25 cellular contexts compared by ENCODE assay signal in genomic region chr7:122470859-122471258, GRCh38.
DNase-seq lines count a peak whose midpoint lies in the region; FAIRE-seq and TF ChIP-seq lines count a peak whose summit lies in the region.
"Had no signal": no experiment of that assay in that cellular context is flagged by ENCODE, and none has a peak within 500 bp of the region (broad histone marks: within the 10 kb centered on the region; RNA-seq: fewer than 3 reads in every experiment).

No MANE protein-coding gene starts in this region.

- DNase-seq in H9 (no peak), H1 (ENCODE audit: low read depth in 1 of 2, low spot score in 2 of 2) (no peak), NCI-H146 (lab: John Stamatoyannopoulos, UW) (no peak), DMS114 treated with DMSO at 0.1 percent for 48 hours (lab: John Stamatoyannopoulos, UW; ENCODE audit: unreplicated experiment) (no peak)
- DNase-seq in activated CD4-positive, alpha-beta memory T cell treated with anti-CD3 and anti-CD28 coated beads, Interleukin-2, amount 10 ng/mL, durations not matched to agents 7 days and 5 days = no peak
- DNase-seq: 8988T; AML-193; Caco-2; Calu3; CD4-positive, alpha-beta T cell; CD8-positive, alpha-beta T cell; DMS153; DMS53; DMS79; DND-41; EL; GDM1 had no signal

- H3K9me3 ChIP-seq in H9 (ENCODE audit: control insufficient read depth, low read depth, low read length) (no peaks in the 10 kb centered on the region), H1 (ENCODE audit: insufficient read depth in 2 of 2, low read depth in 1 of 2, low read length in 1 of 2) (no peaks in the 10 kb centered on the region)
- H3K9me3 ChIP-seq: A549; BLaER1 treated with 17β-estradiol and CSF1 and Interleukin-3, amounts not matched to agents 10 nM and 100 nM; Caco-2 had no signal

- H3K4me3 Mint-ChIP-seq in H9 = no peak overlapping the region
- no peak overlapping the region for H3K4me3 Mint-ChIP-seq in activated CD4-positive, alpha-beta memory T cell treated with anti-CD3 and anti-CD28 coated beads, Interleukin-2, amount 10 ng/mL, durations not matched to agents 7 days and 5 days
- H3K4me3 Mint-ChIP-seq: B cell; CD4-positive, alpha-beta T cell; CD8-positive, alpha-beta T cell had no signal

- no peaks in the 10 kb centered on the region for H3K36me3 Mint-ChIP-seq in H9 (ENCODE audit: insufficient read depth in 1 of 3, low read depth in 3 of 3)
- H3K36me3 Mint-ChIP-seq in activated CD4-positive, alpha-beta memory T cell treated with anti-CD3 and anti-CD28 coated beads, Interleukin-2, amount 10 ng/mL, durations not matched to agents 7 days and 5 days (ENCODE audit: low read depth) = no peaks in the 10 kb centered on the region
- H3K36me3 Mint-ChIP-seq: CD8-positive, alpha-beta T cell had no signal

- WGBS in H9 (ENCODE audit: extremely low coverage, insufficient read length, low lambda C conversion rate) = no CpG with 5 or more reads among the region's 3 CpGs
- 53% methylated on average over 3 of the region's 3 CpGs; no CpG with 5 or more reads in 1 of the 2 experiments for WGBS in H1 (ENCODE audit: extremely low coverage in 1 of 2, insufficient coverage in 1 of 2, insufficient read length in 1 of 2, insufficient replicate concordance in 2 of 2, low coverage in 1 of 2, low lambda C conversion rate in 2 of 2, missing lambda C conversion rate in 1 of 2), 2 experiments

- no peak for TF ChIP-seq POLR2A in H1 (IDR thresholded peaks at IDR 0.05; ENCODE audit: control extremely low read depth in 1 of 2, low read depth in 2 of 2, low read length in 2 of 2)

- no peaks in the 10 kb centered on the region for H3K23me2 ChIP-seq in H9 (ENCODE audit: insufficient read length, low read depth, low read length, poor library complexity, severe bottlenecking)
- no peaks in the 10 kb centered on the region for H3K23me2 ChIP-seq in H1 (ENCODE audit: low read depth, low read length)

- H3K9me3 Mint-ChIP-seq in H9 = no peaks in the 10 kb centered on the region; a peak in 1 of 5 replicates
- H3K9me3 Mint-ChIP-seq in activated CD4-positive, alpha-beta memory T cell treated with anti-CD3 and anti-CD28 coated beads, Interleukin-2, amount 10 ng/mL, durations not matched to agents 7 days and 5 days = no peaks in the 10 kb centered on the region
- H3K9me3 Mint-ChIP-seq: CD4-positive, alpha-beta T cell had no signal

- H2BK5ac ChIP-seq in H9 (ENCODE audit: insufficient read length, low read length) = no peak overlapping the region
- H2BK5ac ChIP-seq in H1 (ENCODE audit: low read depth, low read length) = no peak overlapping the region

- no peak overlapping the region for H3T11ph ChIP-seq in H9 (ENCODE audit: low read length)

- H2AFZ ChIP-seq in H9 (ENCODE audit: low read length) (no peak overlapping the region), H1 (ENCODE audit: low read length) (no peak overlapping the region)

- H3K27me3 ChIP-seq in H9 (ENCODE audit: insufficient read depth, low read length) (no peaks in the 10 kb centered on the region), H1 (replicated peaks in 1 of 4; ENCODE audit: control insufficient read depth in 3 of 4, extremely low read depth in 1 of 4, insufficient read depth in 3 of 4, low read length in 3 of 4) (no peaks in the 10 kb centered on the region)
- H3K27me3 ChIP-seq: BLaER1 treated with 17β-estradiol and CSF1 and Interleukin-3, amounts not matched to agents 10 nM and 100 nM had no signal

- H3K79me2 ChIP-seq in H9 (ENCODE audit: insufficient read depth, low read length) (no peaks in the 10 kb centered on the region), H1 (ENCODE audit: control insufficient read depth in 1 of 2, insufficient read depth in 2 of 2, low read length in 2 of 2) (no peaks in the 10 kb centered on the region)

- H4K8ac ChIP-seq in H9 (replicated peaks; ENCODE audit: insufficient read length, low read depth, low read length) (no peak overlapping the region), H1 (ENCODE audit: extremely low read depth, insufficient read depth, low read length) (no peak overlapping the region)

- no peak for FAIRE-seq in H1 (lab: Jason Lieb, UNC)
- FAIRE-seq: A549, D721Med, GM12878, GM12892, GM18507 had no signal

- no peak overlapping the region for H2BK15ac ChIP-seq in H9 (ENCODE audit: low read depth, low read length)
- no peak overlapping the region for H2BK15ac ChIP-seq in H1 (ENCODE audit: low read length)

- peak overlapping the region; percentile 53 to 92 (median 89); a peak in 6 of 7 replicates for H3K27ac Mint-ChIP-seq in H9
- no peak overlapping the region for H3K27ac Mint-ChIP-seq in activated CD4-positive, alpha-beta memory T cell treated with anti-CD3 and anti-CD28 coated beads, Interleukin-2, amount 10 ng/mL, durations not matched to agents 7 days and 5 days
- H3K27ac Mint-ChIP-seq: B cell; CD4-positive, alpha-beta T cell; CD8-positive, alpha-beta T cell had no signal

- POLR2A ChIA-PET in H1 (lab: Charles Lee; ENCODE audit: partially characterized antibody) = no interaction called here
- POLR2A ChIA-PET in activated CD4-positive, alpha-beta memory T cell treated with anti-CD3 and anti-CD28 coated beads, Interleukin-2, amount 10 ng/mL, durations not matched to agents 7 days and 5 days (lab: Charles Lee) = no interaction called here

- no peak overlapping the region for H2AK5ac ChIP-seq in H9 (ENCODE audit: insufficient read length, low read length)
- H2AK5ac ChIP-seq in H1 (ENCODE audit: low read depth, low read length) = no peak overlapping the region

- H4K20me1 ChIP-seq in H9 (ENCODE audit: control insufficient read depth, insufficient read depth, insufficient read length) = no peaks in the 10 kb centered on the region
- H4K20me1 ChIP-seq in H1 (replicated peaks in 1 of 2; ENCODE audit: control insufficient read depth in 1 of 2, insufficient read depth in 2 of 2, low read length in 2 of 2) = no peaks in the 10 kb centered on the region
- H4K20me1 ChIP-seq: BLaER1 treated with 17β-estradiol and CSF1 and Interleukin-3, amounts not matched to agents 10 nM and 100 nM had no signal

- H3K27ac ChIP-seq in H9 (ENCODE audit: insufficient read length, low read depth, low read length) (no peak overlapping the region), H1 (ENCODE audit: low read depth, low read length) (no peak overlapping the region)
- H3K27ac ChIP-seq: A549; BLaER1 treated with 17β-estradiol and CSF1 and Interleukin-3, amounts not matched to agents 10 nM and 100 nM; C4-2B had no signal

- H2BK12ac ChIP-seq in H9 (ENCODE audit: insufficient read length, low read depth, low read length) = no peak overlapping the region
- H2BK12ac ChIP-seq in H1 (ENCODE audit: low read depth, low read length) = no peak overlapping the region

- H3K27me3 Mint-ChIP-seq in H9 (ENCODE audit: low read depth) = no peaks in the 10 kb centered on the region
- H3K27me3 Mint-ChIP-seq in activated CD4-positive, alpha-beta memory T cell treated with anti-CD3 and anti-CD28 coated beads, Interleukin-2, amount 10 ng/mL, durations not matched to agents 7 days and 5 days = no peaks in the 10 kb centered on the region
- H3K27me3 Mint-ChIP-seq: B cell; CD4-positive, alpha-beta T cell had no signal

- H2BK120ac ChIP-seq in H9 (ENCODE audit: low read depth, low read length, poor library complexity, severe bottlenecking) (no peak overlapping the region), H1 (replicated peaks; ENCODE audit: low read depth, low read length) (no peak overlapping the region)

- H3K56ac ChIP-seq in H9 (ENCODE audit: insufficient read length, low read depth, low read length) (no peak overlapping the region), H1 (replicated peaks; ENCODE audit: insufficient read length, low read depth, low read length) (no peak overlapping the region)

- no peak overlapping the region for H3K4me2 ChIP-seq in H9 (ENCODE audit: insufficient read depth, insufficient read length, low read length)
- no peak overlapping the region for H3K4me2 ChIP-seq in H1 (ENCODE audit: insufficient read depth in 1 of 2, low read depth in 2 of 2, low read length in 2 of 2)
- H3K4me2 ChIP-seq: A549; BLaER1 treated with 17β-estradiol and CSF1 and Interleukin-3, amounts not matched to agents 10 nM and 100 nM had no signal

- H3K14ac ChIP-seq in H9 (ENCODE audit: insufficient read depth, low read length) (no peak overlapping the region), H1 (ENCODE audit: insufficient read length) (no peak overlapping the region)

- H3K4me1 ChIP-seq in H9 (ENCODE audit: insufficient read depth, low read length) (peaks cover 12% of the 10 kb centered on the region), H1 (replicated peaks in 1 of 4; ENCODE audit: control insufficient read depth in 3 of 4, insufficient read depth in 4 of 4, low read length in 3 of 4) (peaks cover 2 to 27% (median 8%) of the 10 kb centered on the region in 4 experiments; a peak in 6 of 7 replicates)
- H3K4me1 ChIP-seq: A549; BLaER1 treated with 17β-estradiol and CSF1 and Interleukin-3, amounts not matched to agents 10 nM and 100 nM; Caco-2 had no signal

- H2BK20ac ChIP-seq in H9 (ENCODE audit: low read depth, low read length, poor library complexity, severe bottlenecking) (no peak overlapping the region), H1 (ENCODE audit: low read length) (no peak overlapping the region)

- H4K91ac ChIP-seq in H9 (ENCODE audit: insufficient read length, low read depth, low read length) (no peak overlapping the region), H1 (replicated peaks; ENCODE audit: insufficient read length, low read length) (no peak overlapping the region)

- H3K18ac ChIP-seq in H9 (ENCODE audit: insufficient read length, low read depth, low read length) (no peak overlapping the region), H1 (ENCODE audit: extremely low read depth, low read length) (no peak overlapping the region)

- H3K23ac ChIP-seq in H9 (ENCODE audit: insufficient read length, low read depth, low read length) (no peak overlapping the region), H1 (ENCODE audit: insufficient read length) (no peak overlapping the region)

- H3K4ac ChIP-seq in H9 (ENCODE audit: low read depth, low read length) = no peak overlapping the region
- H3K4ac ChIP-seq in H1 (replicated peaks; ENCODE audit: insufficient read length, low read depth, low read length) = no peak overlapping the region

- TF ChIP-seq EP300 in H1 (IDR thresholded peaks at IDR 0.05; ENCODE audit: borderline replicate concordance in 1 of 2, low read depth in 2 of 2, low read length in 2 of 2) = no peak

- H3K9ac ChIP-seq in H9 (ENCODE audit: extremely low read depth, insufficient read length, low read length) = no peak overlapping the region
- no peak overlapping the region for H3K9ac ChIP-seq in H1 (replicated peaks in 1 of 4; ENCODE audit: extremely low read depth in 1 of 4, low read depth in 3 of 4, low read length in 3 of 4)
- H3K9ac ChIP-seq: BLaER1 treated with 17β-estradiol and CSF1 and Interleukin-3, amounts not matched to agents 10 nM and 100 nM had no signal

- H4K5ac ChIP-seq in H9 (ENCODE audit: insufficient read length, low read depth, low read length) (no peak overlapping the region), H1 (ENCODE audit: insufficient read length, low read depth, low read length) (peak overlapping the region; percentile 63)

- H3K4me3 ChIP-seq in H1 (ENCODE audit: extremely low read depth in 1 of 4, insufficient read depth in 2 of 4, low read depth in 3 of 4, low read length in 4 of 4) = no peak overlapping the region
- H3K4me3 ChIP-seq: A549; BLaER1 treated with 17β-estradiol and CSF1 and Interleukin-3, amounts not matched to agents 10 nM and 100 nM; GM12878 had no signal

- TF ChIP-seq CTCF in H9 (conservative IDR thresholded peaks at IDR 0.05) = no peak
- TF ChIP-seq CTCF in H1 (IDR thresholded peaks at IDR 0.05; ENCODE audit: control extremely low read depth in 1 of 3, insufficient read depth in 1 of 3, low read depth in 1 of 3, low read length in 3 of 3) = no peak

- H3K79me1 ChIP-seq in H9 (ENCODE audit: insufficient read depth, low read depth, low read length, poor library complexity, severe bottlenecking) (no peaks in the 10 kb centered on the region), H1 (ENCODE audit: low read depth, low read length) (no peaks in the 10 kb centered on the region)

- H3K4me1 Mint-ChIP-seq in H9 = peaks cover 66% of the 10 kb centered on the region in 2 experiments
- H3K4me1 Mint-ChIP-seq in activated CD4-positive, alpha-beta memory T cell treated with anti-CD3 and anti-CD28 coated beads, Interleukin-2, amount 10 ng/mL, durations not matched to agents 7 days and 5 days = no peaks in the 10 kb centered on the region
- H3K4me1 Mint-ChIP-seq: B cell had no signal

- H3K36me3 ChIP-seq in H1 (ENCODE audit: control insufficient read depth in 2 of 4, insufficient read depth in 4 of 4, low read length in 3 of 4) = no peaks in the 10 kb centered on the region
- H3K36me3 ChIP-seq: BLaER1 treated with 17β-estradiol and CSF1 and Interleukin-3, amounts not matched to agents 10 nM and 100 nM had no signal

- CTCF ChIA-PET in H1 (lab: Charles Lee; ENCODE audit: partially characterized antibody) = no interaction called here
- CTCF ChIA-PET in activated CD4-positive, alpha-beta memory T cell treated with anti-CD3 and anti-CD28 coated beads, Interleukin-2, amount 10 ng/mL, durations not matched to agents 7 days and 5 days (lab: Charles Lee) = no interaction called here

- no peak for TF ChIP-seq RAD21 in H1 (IDR thresholded peaks at IDR 0.05 in 1 of 2, conservative IDR thresholded peaks at IDR 0.05 in 1 of 2; ENCODE audit: low read depth in 2 of 2, low read length in 2 of 2)
